Comparison of ENCODE assay signal across 18 cellular contexts in genomic region chr2:23745068-23745725, GRCh38.
A peak's percentile ranks its signal among the peaks of the same experiment; 100 is the strongest.
DNase-seq lines count a peak whose midpoint lies in the region; ATAC-seq and TF ChIP-seq lines count a peak whose summit lies in the region.
"Had no signal": no experiment of that assay in that cellular context is flagged by ENCODE, and none has a peak within 500 bp of the region (broad histone marks: within the 10 kb centered on the region; RNA-seq: fewer than 3 reads in every experiment).

No MANE protein-coding gene starts in this region.

- H4K20me1 ChIP-seq in IMR-90 (ENCODE audit: insufficient read depth, low read length): no peaks in the 10 kb centered on the region

- POLR2A ChIA-PET in IMR-90 (lab: Charles Lee; ENCODE audit: unreplicated experiment): no interaction called here
- POLR2A ChIA-PET in Caco-2 (lab: Charles Lee): no interaction called here

- H3K27me3 Mint-ChIP-seq in nephron (ENCODE audit: low read depth) (no peaks in the 10 kb centered on the region), Caco-2 (ENCODE audit: insufficient read depth, unreplicated experiment) (no peaks in the 10 kb centered on the region)
- H3K27me3 Mint-ChIP-seq: activated CD4-positive, alpha-beta T cell treated with anti-CD3 and anti-CD28 coated beads, Interleukin-2, amount 10 ng/mL, durations not matched to agents 24 days and 14 days had no signal

- H3K9me3 ChIP-seq in IMR-90 (ENCODE audit: control insufficient read depth, insufficient read depth, low read length) (no peaks in the 10 kb centered on the region), Caco-2 (no peaks in the 10 kb centered on the region), gastroesophageal sphincter (no peaks in the 10 kb centered on the region)

- peaks cover 21% of the 10 kb centered on the region for H3K36me3 Mint-ChIP-seq in nephron (ENCODE audit: low read depth)
- H3K36me3 Mint-ChIP-seq in Caco-2 (ENCODE audit: insufficient read depth, unreplicated experiment): peaks cover 9% of the 10 kb centered on the region

- peak overlapping the region; percentile 29; the same call in 1 of the 2 replicates for H2AK5ac ChIP-seq in IMR-90 (ENCODE audit: low read depth, low read length)

- WGBS in IMR-90 (ENCODE audit: extremely low coverage in 2 of 2, insufficient read length in 1 of 2), 2 experiments: no CpG with 5 or more reads among the region's 8 CpGs
- 90% methylated on average over 3 of the region's 8 CpGs; no CpG with 5 or more reads in 1 of the 2 donors for WGBS in gastroesophageal sphincter (ENCODE audit: low coverage in 1 of 2), 2 donors

- no peak overlapping the region for H3K4me3 ChIP-seq in IMR-90 (ENCODE audit: insufficient read depth, low read depth, low read length)
- no peak overlapping the region for H3K4me3 ChIP-seq in Caco-2 (ENCODE audit: low read depth, low read length)
- no peak overlapping the region for H3K4me3 ChIP-seq in gastroesophageal sphincter

- H3K9me1 ChIP-seq in IMR-90 (ENCODE audit: insufficient read depth, low read length): no peaks in the 10 kb centered on the region; the same call in 1 of the 2 replicates

- no peak overlapping the region for H3K23ac ChIP-seq in IMR-90 (ENCODE audit: low read depth, low read length)

- no peak overlapping the region for H4K8ac ChIP-seq in IMR-90 (ENCODE audit: low read depth in 2 of 2, low read length in 2 of 2)

- no peak overlapping the region for H3K9ac ChIP-seq in IMR-90 (ENCODE audit: low read depth, low read length)
- H3K9ac ChIP-seq: KMS-11 had no signal

- dilution Hi-C loops in IMR-90 (cut with HindIII; ENCODE audit: low sequenced_read_pairs, unreplicated experiment): no loop called here

- no peak overlapping the region for H2AFZ ChIP-seq in IMR-90 (replicated peaks; ENCODE audit: low read length, poor library complexity)

- peak; percentile 12 for ATAC-seq in GM21529 (IDR thresholded peaks at IDR 0.05; ENCODE audit: unreplicated experiment)
- ATAC-seq in IMR-90 (ENCODE audit: low read depth): no peak
- no peak for ATAC-seq in gastroesophageal sphincter
- ATAC-seq: HCT116 had no signal

- no peak overlapping the region for H3K27ac ChIP-seq in IMR-90 (ENCODE audit: insufficient read depth, low read length)
- peak overlapping the region in 2 of 4 donors; percentile 56 to 67 for H3K27ac ChIP-seq in gastroesophageal sphincter
- H3K27ac ChIP-seq: KMS-11 had no signal

- no peak for TF ChIP-seq RAD21 in IMR-90 (IDR thresholded peaks at IDR 0.05; ENCODE audit: low read length)

- DNase-seq in DMS 273 treated with DMSO at 0.1 percent for 48 hours (lab: John Stamatoyannopoulos, UW) (peak; percentile 1), IMR-90 (no peak), Caco-2 (no peak), retina (no peak), activated gamma-delta T cell (lab: John Stamatoyannopoulos, UW) (no peak)
- DNase-seq: activated CD4-positive, alpha-beta T cell treated with anti-CD3 and anti-CD28 coated beads, Interleukin-2, amount 10 ng/mL, durations not matched to agents 24 days and 14 days; activated naive CD4-positive, alpha-beta T cell; aorta; endodermal cell; kidney glomerular epithelial cell; NCI-H1092; occipital lobe; stimulated activated CD4-positive, alpha-beta T cell treated with anti-CD3 and anti-CD28 coated beads, Interleukin-4, amount 100 ng/mL, for 24 hours had no signal

- H3K27ac Mint-ChIP-seq in nephron (peak overlapping the region; percentile 47 to 81 (median 73)), Caco-2 (ENCODE audit: unreplicated experiment) (no peak overlapping the region)
- H3K27ac Mint-ChIP-seq: activated CD4-positive, alpha-beta T cell treated with anti-CD3 and anti-CD28 coated beads, Interleukin-2, amount 10 ng/mL, durations not matched to agents 24 days and 14 days; endodermal cell had no signal

- H3K27me3 ChIP-seq in IMR-90 (ENCODE audit: control insufficient read depth, insufficient read depth, low read length): no peaks in the 10 kb centered on the region
- H3K27me3 ChIP-seq in Caco-2 (replicated peaks; ENCODE audit: control insufficient read depth, insufficient read depth, low read length): no peaks in the 10 kb centered on the region
- no peaks in the 10 kb centered on the region for H3K27me3 ChIP-seq in gastroesophageal sphincter

- H3K36me3 ChIP-seq in IMR-90 (ENCODE audit: control insufficient read depth, insufficient read depth, low read length): no peaks in the 10 kb centered on the region
- H3K36me3 ChIP-seq in Caco-2 (ENCODE audit: control insufficient read depth, insufficient read depth, low read length): no peaks in the 10 kb centered on the region
- no peaks in the 10 kb centered on the region for H3K36me3 ChIP-seq in gastroesophageal sphincter

- peaks cover 3% of the 10 kb centered on the region; the same call in 1 of the 2 replicates for H3K4me1 ChIP-seq in IMR-90 (ENCODE audit: control insufficient read depth, insufficient read depth, low read length)
- H3K4me1 ChIP-seq in Caco-2: no peaks in the 10 kb centered on the region
- peaks cover 4 to 32% (median 7%) of the 10 kb centered on the region in 3 donors for H3K4me1 ChIP-seq in gastroesophageal sphincter

- intact Hi-C loops in IMR-90 (cut with micrococcal nuclease): no loop called here
- intact Hi-C loops in Caco-2 (cut with micrococcal nuclease; ENCODE audit: unreplicated experiment): no loop called here

- H2BK5ac ChIP-seq in IMR-90 (ENCODE audit: low read depth, low read length, poor library complexity, severe bottlenecking): no peak overlapping the region

- peaks cover 23% of the 10 kb centered on the region for H3K4me1 Mint-ChIP-seq in nephron
- peaks cover 6% of the 10 kb centered on the region for H3K4me1 Mint-ChIP-seq in Caco-2 (ENCODE audit: low read depth, unreplicated experiment)
- H3K4me1 Mint-ChIP-seq: activated CD4-positive, alpha-beta T cell treated with anti-CD3 and anti-CD28 coated beads, Interleukin-2, amount 10 ng/mL, durations not matched to agents 24 days and 14 days had no signal

- no peak overlapping the region for H3K14ac ChIP-seq in IMR-90 (replicated peaks; ENCODE audit: low read depth, low read length)

- no peak overlapping the region for H2BK20ac ChIP-seq in IMR-90 (ENCODE audit: low read depth, low read length)

- CTCF ChIA-PET in IMR-90 (lab: Yijun Ruan, JAX): no interaction called here
- CTCF ChIA-PET in Caco-2 (lab: Charles Lee): no interaction called here

- H3K9me3 Mint-ChIP-seq in nephron (peaks cover 7% of the 10 kb centered on the region), Caco-2 (ENCODE audit: unreplicated experiment) (peaks cover 9% of the 10 kb centered on the region)

- no peak overlapping the region for H3K56ac ChIP-seq in IMR-90 (ENCODE audit: extremely low read depth, insufficient read depth, low read length)

- no peak for TF ChIP-seq CTCF in IMR-90 (conservative IDR thresholded peaks at IDR 0.05; ENCODE audit: low read depth, low read length)
- no peak for TF ChIP-seq CTCF in nephron (IDR thresholded peaks at IDR 0.05; ENCODE audit: unreplicated experiment in 3 of 3)
- TF ChIP-seq CTCF in Caco-2 (IDR thresholded peaks at IDR 0.05; ENCODE audit: insufficient read depth in 1 of 2, low read depth in 1 of 2, low read length in 1 of 2, severe bottlenecking in 1 of 2, unreplicated experiment in 1 of 2): no peak
- no peak for TF ChIP-seq CTCF in gastroesophageal sphincter (IDR thresholded peaks at IDR 0.05)

- H2BK120ac ChIP-seq in IMR-90 (ENCODE audit: low read depth, low read length): no peak overlapping the region

- TF ChIP-seq EP300 in gastroesophageal sphincter (IDR thresholded peaks at IDR 0.05): no peak

- no peak overlapping the region for H3K4ac ChIP-seq in IMR-90 (ENCODE audit: low read depth, low read length)

- H2AK9ac ChIP-seq in IMR-90 (replicated peaks; ENCODE audit: low read depth, low read length, poor library complexity): no peak overlapping the region

- no peak overlapping the region for H3K4me2 ChIP-seq in IMR-90 (ENCODE audit: low read depth, low read length)
- H3K4me2 ChIP-seq: KMS-11 had no signal

- in situ Hi-C loops in IMR-90 (cut with MboI; ENCODE audit: low sequenced_read_pairs): no loop called here

- TF ChIP-seq POLR2A in IMR-90 (IDR thresholded peaks at IDR 0.05; ENCODE audit: low read depth, low read length): no peak
- TF ChIP-seq POLR2A in gastroesophageal sphincter (IDR thresholded peaks at IDR 0.05): no peak

- no peak overlapping the region for H4K91ac ChIP-seq in IMR-90 (ENCODE audit: insufficient read depth, low read depth, low read length)

- no peak overlapping the region for H3K18ac ChIP-seq in IMR-90 (ENCODE audit: low read depth, low read length)

- H2BK15ac ChIP-seq in IMR-90 (ENCODE audit: low read depth, low read length): no peak overlapping the region

- H3K4me3 Mint-ChIP-seq in nephron (peak overlapping the region in 1 of 3 experiments; percentile 5), Caco-2 (ENCODE audit: unreplicated experiment) (no peak overlapping the region)
- H3K4me3 Mint-ChIP-seq: activated CD4-positive, alpha-beta T cell treated with anti-CD3 and anti-CD28 coated beads, Interleukin-2, amount 10 ng/mL, durations not matched to agents 24 days and 14 days; endodermal cell had no signal

- no peaks in the 10 kb centered on the region; a peak in 1 of 4 replicates for H3K79me1 ChIP-seq in IMR-90 (ENCODE audit: low read depth in 1 of 2, low read length in 2 of 2)

- H4K5ac ChIP-seq in IMR-90 (ENCODE audit: low read depth, low read length): no peak overlapping the region

- BruUV-seq in IMR-90 (replicated peaks; lab: Mats Ljungman, UMichigan): no TSS peak
- no TSS peak for BruUV-seq in Caco-2 (replicated peaks; lab: Mats Ljungman, UMichigan)

TF ChIP-seq in IMR-90, 13 proteins besides CTCF, POLR2A, EP300 and RAD21:
- TF ChIP-seq MXI1 (IDR thresholded peaks at IDR 0.05; ENCODE audit: borderline replicate concordance, low read depth, low read length) (no peak), USF2 (IDR thresholded peaks at IDR 0.05; ENCODE audit: low read depth, low read length) (no peak), NFE2L2 (IDR thresholded peaks at IDR 0.05; ENCODE audit: low read depth, low read length) (no peak), RFX5 (IDR thresholded peaks at IDR 0.05; ENCODE audit: low read depth, low read length) (no peak), SMC3 (IDR thresholded peaks at IDR 0.05; ENCODE audit: low read depth, low read length) (no peak)
